1 cellular context compared by ENCODE assay signal in genomic region chr1:48026275-48026674, GRCh38.
TF ChIP-seq lines count a peak whose summit lies in the region.

No MANE protein-coding gene starts in this region.

TF ChIP-seq in HepG2, 621 proteins besides CTCF, POLR2A, EP300 and RAD21:
- TF ChIP-seq, protein P1, sequence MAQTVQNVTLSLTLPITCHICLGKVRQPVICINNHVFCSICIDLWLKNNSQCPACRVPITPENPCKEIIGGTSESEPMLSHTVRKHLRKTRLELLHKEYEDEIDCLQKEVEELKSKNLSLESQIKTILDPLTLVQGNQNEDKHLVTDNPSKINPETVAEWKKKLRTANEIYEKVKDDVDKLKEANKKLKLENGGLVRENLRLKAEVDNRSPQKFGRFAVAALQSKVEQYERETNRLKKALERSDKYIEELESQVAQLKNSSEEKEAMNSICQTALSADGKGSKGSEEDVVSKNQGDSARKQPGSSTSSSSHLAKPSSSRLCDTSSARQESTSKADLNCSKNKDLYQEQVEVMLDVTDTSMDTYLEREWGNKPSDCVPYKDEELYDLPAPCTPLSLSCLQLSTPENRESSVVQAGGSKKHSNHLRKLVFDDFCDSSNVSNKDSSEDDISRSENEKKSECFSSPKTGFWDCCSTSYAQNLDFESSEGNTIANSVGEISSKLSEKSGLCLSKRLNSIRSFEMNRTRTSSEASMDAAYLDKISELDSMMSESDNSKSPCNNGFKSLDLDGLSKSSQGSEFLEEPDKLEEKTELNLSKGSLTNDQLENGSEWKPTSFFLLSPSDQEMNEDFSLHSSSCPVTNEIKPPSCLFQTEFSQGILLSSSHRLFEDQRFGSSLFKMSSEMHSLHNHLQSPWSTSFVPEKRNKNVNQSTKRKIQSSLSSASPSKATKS (CRISPR knock-in tag; IDR thresholded peaks at IDR 0.05) = no peak
- TF ChIP-seq TAF1 (CRISPR knock-in tag; IDR thresholded peaks at IDR 0.05) (no peak), PRPF4 (IDR thresholded peaks at IDR 0.05; ENCODE audit: low read depth, low read length, poor library complexity, severe bottlenecking) (no peak)
